8 cellular contexts compared by ENCODE assay signal in genomic region chr9:134641173-134641985, GRCh38. TPM values are rescaled to one million over a fixed set of nuclear protein-coding genes. Genes with fewer than 3 reads are reported as not detected.
DNase-seq lines count a peak whose midpoint lies in the region; ATAC-seq and TF ChIP-seq lines count a peak whose summit lies in the region.

Gene COL5A1 (plus strand): TSS chr9:134641803. CDS start chr9:134642188, 385 bp downstream.

- H4K20me1 ChIP-seq in DND-41 (ENCODE audit: insufficient read depth, low read length) (no peaks in the 10 kb centered on the region), osteoblast (ENCODE audit: insufficient read depth, low read length) (peaks cover 30% of the 10 kb centered on the region)

- TF ChIP-seq CTCF in DND-41 (IDR thresholded peaks at IDR 0.05; ENCODE audit: borderline replicate concordance, extremely low read depth, low read length, poor library complexity, severe bottlenecking) (no peak), cardiac muscle cell (IDR thresholded peaks at IDR 0.05; ENCODE audit: low read depth, low read length) (no peak), osteoblast (IDR thresholded peaks at IDR 0.05; ENCODE audit: extremely low read depth, low read depth, low read length) (no peak)

- H3K36me3 ChIP-seq in DND-41 (ENCODE audit: insufficient read depth, low read length) = no peaks in the 10 kb centered on the region
- no peaks in the 10 kb centered on the region for H3K36me3 ChIP-seq in cardiac muscle cell
- peaks cover 6% of the 10 kb centered on the region for H3K36me3 ChIP-seq in osteoblast (ENCODE audit: insufficient read depth, low read length)

- H3K4me3 Mint-ChIP-seq in activated naive CD8-positive, alpha-beta T cell = peak within 1 kb of the TSS; percentile 67

- H3K27ac Mint-ChIP-seq in activated naive CD8-positive, alpha-beta T cell = no peak within 1 kb of the TSS

- H3K27ac ChIP-seq in DND-41 (ENCODE audit: low read length) = no peak within 1 kb of the TSS
- H3K27ac ChIP-seq in cardiac muscle cell = peak within 1 kb of the TSS; percentile 79
- peak within 1 kb of the TSS; percentile 90 for H3K27ac ChIP-seq in osteoblast (ENCODE audit: low read depth, low read length)

- H3K4me2 ChIP-seq in DND-41 (ENCODE audit: insufficient read depth, low read length) (peak within 1 kb of the TSS; percentile 44), osteoblast (ENCODE audit: insufficient read depth, low read length) (peak within 1 kb of the TSS; percentile 97)

- H3K9ac ChIP-seq in DND-41 (ENCODE audit: low read depth, low read length) = no peak within 1 kb of the TSS

- H3K27me3 ChIP-seq in DND-41 (ENCODE audit: insufficient read depth, low read length, poor library complexity) (no peaks in the 10 kb centered on the region), cardiac muscle cell (no peaks in the 10 kb centered on the region), osteoblast (ENCODE audit: insufficient read depth, low read length) (no peaks in the 10 kb centered on the region)

- ATAC-seq in DND-41 (ENCODE audit: insufficient read depth, low read depth) (peak; percentile 99), HG02623 (IDR thresholded peaks at IDR 0.05; ENCODE audit: unreplicated experiment) (no peak)

- H3K9me3 ChIP-seq in DND-41 (ENCODE audit: insufficient read depth, low read length, severe bottlenecking) (no peaks in the 10 kb centered on the region), cardiac muscle cell (ENCODE audit: low read depth) (no peaks in the 10 kb centered on the region), osteoblast (ENCODE audit: low read depth, low read length) (no peaks in the 10 kb centered on the region)

- no peaks in the 10 kb centered on the region for H3K9me3 Mint-ChIP-seq in activated naive CD8-positive, alpha-beta T cell (ENCODE audit: low read depth)

- DNase-seq in DND-41 = peak; percentile 69
- DNase-seq in NCI-H82 treated with DMSO at 0.1 percent for 48 hours (lab: John Stamatoyannopoulos, UW; ENCODE audit: unreplicated experiment) = peak; percentile 49
- DNase-seq in cardiac muscle cell (ENCODE audit: low read depth in 1 of 2, low spot score in 1 of 2) = peak; percentile 95 to 97
- peak; percentile 99 for DNase-seq in osteoblast (ENCODE audit: insufficient read length, low spot score, missing footprints)
- peak; percentile 32 for DNase-seq in superior temporal gyrus (ENCODE audit: extremely low spot score)
- no peak for DNase-seq in HK-2 (ENCODE audit: unreplicated experiment)

- H3K36me3 Mint-ChIP-seq in activated naive CD8-positive, alpha-beta T cell = no peaks in the 10 kb centered on the region

- H3K4me3 ChIP-seq in DND-41 (ENCODE audit: low read depth in 1 of 2, low read length in 2 of 2) (no peak within 1 kb of the TSS), cardiac muscle cell (peak within 1 kb of the TSS; percentile 86), osteoblast (ENCODE audit: insufficient read depth, low read length) (peak within 1 kb of the TSS; percentile 99)

- H2AFZ ChIP-seq in DND-41 (ENCODE audit: low read depth, low read length) (no peak within 1 kb of the TSS), osteoblast (ENCODE audit: low read length) (peak within 1 kb of the TSS; percentile 82)

- H3K4me1 ChIP-seq in DND-41 (ENCODE audit: insufficient read depth, low read length) (0 out of 2 replicates have a peak, but pooled peaks cover 5% of the 10 kb centered on the region), cardiac muscle cell (ENCODE audit: low read depth) (peaks cover 26% of the 10 kb centered on the region), osteoblast (ENCODE audit: insufficient read depth, low read length) (peaks cover 31% of the 10 kb centered on the region)

- H3K79me2 ChIP-seq in DND-41 (ENCODE audit: insufficient read depth, low read length) = no peaks in the 10 kb centered on the region
- H3K79me2 ChIP-seq in osteoblast (ENCODE audit: insufficient read depth, low read length) = peaks cover 39% of the 10 kb centered on the region

- H3K4me1 Mint-ChIP-seq in activated naive CD8-positive, alpha-beta T cell (ENCODE audit: low read depth) = peaks cover 4% of the 10 kb centered on the region

- peaks cover 7% of the 10 kb centered on the region for H3K27me3 Mint-ChIP-seq in activated naive CD8-positive, alpha-beta T cell

RNA-seq across cellular contexts. Expression of gene COL5A1, which starts in this region (rescaled TPM):
- total RNA-seq in cardiac muscle cell = 75.5 and 129 TPM in 2 replicates
- polyA plus RNA-seq in cardiac muscle cell = 34.5 and 50.7 TPM in 2 replicates
- 571 and 801 TPM in 2 replicates for total RNA-seq in osteoblast

Comparison
In these comparisons a context has a peak if more than half of its experiments do, and no peak if none do; other contexts are left out.
1. H3K4me3 ChIP-seq: peak in cardiac muscle cell (single experiment) and osteoblast (single experiment); none in DND-41 (0 of 2).